Comparison of ENCODE assay signal across 3 cellular contexts in the genomic region with DNA sequence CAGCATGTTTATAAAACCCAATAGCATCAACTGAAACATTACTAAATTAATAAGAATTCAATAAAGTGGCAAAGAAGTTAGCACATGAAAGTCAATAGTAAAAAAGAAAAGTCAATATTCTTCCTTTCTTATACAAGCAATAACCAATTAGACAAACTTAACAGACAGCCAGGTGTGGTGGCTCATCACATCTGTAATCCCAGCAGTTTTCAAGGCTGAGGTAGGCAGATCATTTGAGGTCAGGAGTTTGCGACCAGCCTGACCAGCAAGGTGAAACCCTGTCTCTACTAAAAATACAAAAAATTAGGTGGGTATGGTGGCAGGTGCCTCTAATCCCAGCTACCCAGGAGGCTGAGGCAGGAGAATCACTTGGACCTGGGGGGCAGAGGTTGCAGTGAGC.
DNase-seq lines count a peak whose midpoint lies in the region; TF ChIP-seq lines count a peak whose summit lies in the region.
"Not testable (repeated sequence)": the region's sequence is repeated elsewhere in the genome, so short reads cannot be mapped to it uniquely, and the experiment has no call there.

No MANE protein-coding gene starts in this region.

- not testable (repeated sequence) for H3K4me1 Mint-ChIP-seq in CD14-positive monocyte

- H3K4me3 Mint-ChIP-seq in CD14-positive monocyte, result not testable (repeated sequence)

- not testable (repeated sequence) for H3K27me3 Mint-ChIP-seq in CD14-positive monocyte (ENCODE audit: low read depth in 3 of 3)

- H3K27ac Mint-ChIP-seq in CD14-positive monocyte, result not testable (repeated sequence)

- H3K9me3 ChIP-seq in MM.1S (replicated peaks; ENCODE audit: insufficient read depth, low read length), result not testable (repeated sequence)

- H3K27me3 ChIP-seq in MM.1S (replicated peaks; ENCODE audit: insufficient read depth, low read length), result not testable (repeated sequence)

- H2AFZ ChIP-seq in MM.1S (ENCODE audit: low read length), result not testable (repeated sequence)

- not testable (repeated sequence) for H3K9me3 Mint-ChIP-seq in CD14-positive monocyte

- H3F3A ChIP-seq in MM.1S (ENCODE audit: insufficient read depth, low read length), result not testable (repeated sequence)

- H3K9ac ChIP-seq in MM.1S (ENCODE audit: low read length), result not testable (repeated sequence)

- not testable (repeated sequence) for H3K79me2 ChIP-seq in MM.1S (ENCODE audit: low read length)

- not testable (repeated sequence) for H3K36me3 Mint-ChIP-seq in CD14-positive monocyte

- peak; percentile 33 for DNase-seq in CD14-positive monocyte (ENCODE audit: low spot score)
- peak; percentile 74 for DNase-seq in MM.1S
- DNase-seq in RPMI8226, result peak; percentile 96

- H3K4me2 ChIP-seq in MM.1S (ENCODE audit: low read depth, low read length), result not testable (repeated sequence)

- peak overlapping the region; percentile 12; the same call in 1 of the 2 replicates for H3K27ac ChIP-seq in MM.1S (ENCODE audit: low read length)

- H3K9me2 ChIP-seq in MM.1S (replicated peaks; ENCODE audit: insufficient read depth, low read length), result not testable (repeated sequence)

- not testable (repeated sequence) for H3K4me3 ChIP-seq in MM.1S (ENCODE audit: low read length)

- H4K20me1 ChIP-seq in MM.1S (ENCODE audit: insufficient read depth, low read length), result not testable (repeated sequence)

- intact Hi-C loops in CD14-positive monocyte (cut with micrococcal nuclease), result not testable (repeated sequence)

- not testable (repeated sequence) for TF ChIP-seq CTCF in CD14-positive monocyte (IDR thresholded peaks at IDR 0.05); MM.1S (IDR thresholded peaks at IDR 0.05; ENCODE audit: low read length)

- H3K36me3 ChIP-seq in MM.1S (replicated peaks; ENCODE audit: insufficient read depth, low read length), result not testable (repeated sequence)

- H3K4me1 ChIP-seq in MM.1S (ENCODE audit: low read length), result not testable (repeated sequence)

Comparison
In these comparisons a context has a peak if more than half of its experiments do, and no peak if none do; other contexts are left out.
1. DNase-seq: peak in every context shown above with its lines; median percentile 96 in RPMI8226; 74 in MM.1S; 33 in CD14-positive monocyte.